Comparison of ENCODE assay signal across 8 cellular contexts in genomic region chr19:41821003-41821735, GRCh38. TPM values are rescaled to one million over a fixed set of nuclear protein-coding genes. Genes with fewer than 3 reads are reported as not detected.
DNase-seq lines count a peak whose midpoint lies in the region; ATAC-seq and TF ChIP-seq lines count a peak whose summit lies in the region.

No MANE protein-coding gene starts in this region.

- no peak overlapping the region for H3K27ac ChIP-seq in CD4-positive, alpha-beta memory T cell (ENCODE audit: low read depth, low read length)
- H3K27ac ChIP-seq in esophagus muscularis mucosa (replicated peaks in 1 of 4) (no peak overlapping the region), osteoblast (ENCODE audit: low read depth, low read length) (no peak overlapping the region)

- peaks cover 8 to 14% of the 10 kb centered on the region in 2 donors for H3K27me3 Mint-ChIP-seq in CD4-positive, alpha-beta memory T cell
- H3K27me3 Mint-ChIP-seq in activated CD4-positive, alpha-beta memory T cell treated with anti-CD3 and anti-CD28 coated beads for 36 hours = peaks cover 15% of the 10 kb centered on the region

- intact Hi-C loops in CD4-positive, alpha-beta memory T cell (cut with micrococcal nuclease) = loop anchor here (1.0 kb wide), 1 partner anchor 28 kb away; no protein-coding TSS in a partner anchor
- intact Hi-C loops in activated CD4-positive, alpha-beta memory T cell treated with anti-CD3 and anti-CD28 coated beads for 36 hours (cut with micrococcal nuclease) = loop anchor here (1.0 kb wide), 1 partner anchor 28 kb away; no protein-coding TSS in a partner anchor
- intact Hi-C loops in esophagus muscularis mucosa (cut with DNase I) = no loop called here

- ATAC-seq in HG03565 (IDR thresholded peaks at IDR 0.05; ENCODE audit: unreplicated experiment) = no peak

- H3K4me1 ChIP-seq in CD4-positive, alpha-beta memory T cell (ENCODE audit: insufficient read depth, low read length) = no peaks in the 10 kb centered on the region
- H3K4me1 ChIP-seq in esophagus muscularis mucosa (peaks cover 0 to 9% (median 3%) of the 10 kb centered on the region in 4 donors), osteoblast (ENCODE audit: insufficient read depth, low read length) (no peaks in the 10 kb centered on the region)

- no peaks in the 10 kb centered on the region for H3K9me3 ChIP-seq in CD4-positive, alpha-beta memory T cell (ENCODE audit: control insufficient read depth in 1 of 2, low read length in 2 of 2)
- H3K9me3 ChIP-seq in esophagus muscularis mucosa (no peaks in the 10 kb centered on the region), osteoblast (ENCODE audit: low read depth, low read length) (no peaks in the 10 kb centered on the region)

- no peak overlapping the region for H2AFZ ChIP-seq in osteoblast (ENCODE audit: low read length)

- peak; percentile 42 to 50 (median 50) for TF ChIP-seq CTCF in esophagus muscularis mucosa (IDR thresholded peaks at IDR 0.05)
- TF ChIP-seq CTCF in osteoblast (IDR thresholded peaks at IDR 0.05; ENCODE audit: extremely low read depth, low read depth, low read length) = peak; percentile 61

- POLR2A ChIA-PET in CD4-positive, alpha-beta memory T cell (lab: Charles Lee; ENCODE audit: partially characterized antibody) = no interaction called here
- POLR2A ChIA-PET in activated CD4-positive, alpha-beta memory T cell treated with anti-CD3 and anti-CD28 coated beads for 36 hours (lab: Charles Lee) = interaction anchor here (0.9 kb wide), 2 partner anchors 28 to 68 kb away, joined by 3 read pairs; no protein-coding TSS in a partner anchor

- no peaks in the 10 kb centered on the region for H3K9me3 Mint-ChIP-seq in CD4-positive, alpha-beta memory T cell
- no peaks in the 10 kb centered on the region for H3K9me3 Mint-ChIP-seq in activated CD4-positive, alpha-beta memory T cell treated with anti-CD3 and anti-CD28 coated beads for 36 hours

- H4K20me1 ChIP-seq in osteoblast (ENCODE audit: insufficient read depth, low read length) = no peaks in the 10 kb centered on the region

- H3K4me2 ChIP-seq in osteoblast (ENCODE audit: insufficient read depth, low read length) = no peak overlapping the region

- no peaks in the 10 kb centered on the region for H3K79me2 ChIP-seq in osteoblast (ENCODE audit: insufficient read depth, low read length)

- H3K27ac Mint-ChIP-seq in CD4-positive, alpha-beta memory T cell = peak overlapping the region in 1 of 7 donors; percentile 21
- H3K27ac Mint-ChIP-seq in activated CD4-positive, alpha-beta memory T cell treated with anti-CD3 and anti-CD28 coated beads for 36 hours = no peak overlapping the region

- no peak overlapping the region for H3K4me3 ChIP-seq in CD4-positive, alpha-beta memory T cell (ENCODE audit: low read length in 2 of 2)
- no peak overlapping the region for H3K4me3 ChIP-seq in esophagus muscularis mucosa
- H3K4me3 ChIP-seq in osteoblast (ENCODE audit: insufficient read depth, low read length) = no peak overlapping the region

- 41% methylated on average over 11 of the region's 12 CpGs for WGBS in esophagus muscularis mucosa

- no peak for TF ChIP-seq POLR2A in esophagus muscularis mucosa (IDR thresholded peaks at IDR 0.05; ENCODE audit: low read depth)

- H3K27me3 ChIP-seq in CD4-positive, alpha-beta memory T cell (ENCODE audit: insufficient read depth, low read length) = peaks cover 8% of the 10 kb centered on the region
- H3K27me3 ChIP-seq in esophagus muscularis mucosa (peaks cover 0 to 23% (median 0%) of the 10 kb centered on the region in 4 donors), osteoblast (ENCODE audit: insufficient read depth, low read length) (peaks cover 5% of the 10 kb centered on the region)

- no peak for TF ChIP-seq EP300 in esophagus muscularis mucosa (IDR thresholded peaks at IDR 0.05)

- H3K4me3 Mint-ChIP-seq in CD4-positive, alpha-beta memory T cell = no peak overlapping the region
- no peak overlapping the region for H3K4me3 Mint-ChIP-seq in activated CD4-positive, alpha-beta memory T cell treated with anti-CD3 and anti-CD28 coated beads for 36 hours

- no peaks in the 10 kb centered on the region for H3K36me3 ChIP-seq in CD4-positive, alpha-beta memory T cell (ENCODE audit: insufficient read depth, low read length)
- no peaks in the 10 kb centered on the region for H3K36me3 ChIP-seq in esophagus muscularis mucosa
- no peaks in the 10 kb centered on the region for H3K36me3 ChIP-seq in osteoblast (ENCODE audit: insufficient read depth, low read length)

- no peaks in the 10 kb centered on the region for H3K36me3 Mint-ChIP-seq in CD4-positive, alpha-beta memory T cell
- H3K36me3 Mint-ChIP-seq in activated CD4-positive, alpha-beta memory T cell treated with anti-CD3 and anti-CD28 coated beads for 36 hours = no peaks in the 10 kb centered on the region

- DNase-seq in CD4-positive, alpha-beta memory T cell = peak in 4 of 5 donors; percentile 45 to 59 (median 54)
- DNase-seq in HCEC 1CT = peak; percentile 28
- DNase-seq in NCI-H510A treated with DMSO at 0.1 percent for 48 hours (lab: John Stamatoyannopoulos, UW) = peak; percentile 88
- DNase-seq in activated CD4-positive, alpha-beta memory T cell treated with anti-CD3 and anti-CD28 coated beads for 36 hours = peak; percentile 53
- DNase-seq in esophagus muscularis mucosa (ENCODE audit: extremely low spot score) = no peak
- DNase-seq in osteoblast (ENCODE audit: insufficient read length, low spot score, missing footprints) = no peak
- no peak for DNase-seq in cerebellar nuclear complex (lab: John Stamatoyannopoulos, UW)

- peaks cover 0 to 3% (median 0%) of the 10 kb centered on the region in 4 donors for H3K4me1 Mint-ChIP-seq in CD4-positive, alpha-beta memory T cell
- no peaks in the 10 kb centered on the region for H3K4me1 Mint-ChIP-seq in activated CD4-positive, alpha-beta memory T cell treated with anti-CD3 and anti-CD28 coated beads for 36 hours (ENCODE audit: low read depth)

- CTCF ChIA-PET in CD4-positive, alpha-beta memory T cell (lab: Charles Lee; ENCODE audit: partially characterized antibody) = interaction anchor here (0.5 to 1.0 kb wide), 5 partner anchors 9 to 140 kb away, joined by 3 to 5 read pairs (median 3); no protein-coding TSS in a partner anchor
- CTCF ChIA-PET in activated CD4-positive, alpha-beta memory T cell treated with anti-CD3 and anti-CD28 coated beads for 36 hours (lab: Charles Lee) = interaction anchor here (0.9 to 7.3 kb wide), 13 partner anchors 15 to 1896 kb away, joined by 3 to 107 read pairs (median 4); partner anchors contain the start of gene CEACAM3

RNA-seq across cellular contexts. Expression of gene LYPD4, which starts 23.3 kb away (rescaled TPM):
- not detected for total RNA-seq in CD4-positive, alpha-beta memory T cell
- polyA plus RNA-seq in CD4-positive, alpha-beta memory T cell = not detected
- not detected for total RNA-seq in activated CD4-positive, alpha-beta memory T cell treated with anti-CD3 and anti-CD28 coated beads for 36 hours
- not detected for total RNA-seq in esophagus muscularis mucosa
- total RNA-seq in osteoblast = not detected in 2 replicates

RNA-seq across cellular contexts. Expression of gene DMRTC2, which starts 23.7 kb away (rescaled TPM):
- not detected for total RNA-seq in CD4-positive, alpha-beta memory T cell
- not detected for polyA plus RNA-seq in CD4-positive, alpha-beta memory T cell
- not detected for total RNA-seq in activated CD4-positive, alpha-beta memory T cell treated with anti-CD3 and anti-CD28 coated beads for 36 hours
- not detected for total RNA-seq in esophagus muscularis mucosa
- total RNA-seq in osteoblast = not detected in 2 replicates

RNA-seq across cellular contexts. Expression of gene CEACAM3, which starts 24.8 kb away (rescaled TPM):
- not detected for total RNA-seq in CD4-positive, alpha-beta memory T cell
- polyA plus RNA-seq in CD4-positive, alpha-beta memory T cell = not detected
- total RNA-seq in activated CD4-positive, alpha-beta memory T cell treated with anti-CD3 and anti-CD28 coated beads for 36 hours = not detected
- total RNA-seq in esophagus muscularis mucosa (under 1 TPM in 1 of 4 donors, not detected in 3; 0.26 TPM), osteoblast (not detected in 2 replicates)

RNA-seq across cellular contexts. Expression of gene RPS19, which starts 38.9 kb away (rescaled TPM):
- total RNA-seq in CD4-positive, alpha-beta memory T cell = 1,000 to 10,000 TPM; 3,807 to 4,015 TPM
- polyA plus RNA-seq in CD4-positive, alpha-beta memory T cell = 1,000 to 10,000 TPM; 4,853 to 7,200 TPM
- 1,000 to 10,000 TPM; 3,181 to 3,314 TPM for total RNA-seq in activated CD4-positive, alpha-beta memory T cell treated with anti-CD3 and anti-CD28 coated beads for 36 hours
- total RNA-seq in esophagus muscularis mucosa (1,000 to 10,000 TPM in 3 of 4 donors, 100 to 1,000 TPM in 1; 893 to 1,378 (median 1,179) TPM), osteoblast (486 and 791 TPM in 2 replicates)

RNA-seq across cellular contexts. Expression of gene CD79A, which starts 55.9 kb away (rescaled TPM):
- 1 to 10 TPM in 1 of 2 experiments, under 1 TPM in 1; 0.93 to 1.3 TPM for total RNA-seq in CD4-positive, alpha-beta memory T cell
- 10 to 100 TPM in 1 of 2 donors, 1 to 10 TPM in 1; 5.1 to 29.7 TPM for polyA plus RNA-seq in CD4-positive, alpha-beta memory T cell
- 1 to 10 TPM; 1.5 to 1.6 TPM for total RNA-seq in activated CD4-positive, alpha-beta memory T cell treated with anti-CD3 and anti-CD28 coated beads for 36 hours
- 1 to 10 TPM in 1 of 4 donors, under 1 TPM in 1, not detected in 2; 0.71 to 2.2 TPM for total RNA-seq in esophagus muscularis mucosa
- 0.36 TPM in 1 of 2 replicates, not detected in the other for total RNA-seq in osteoblast

Comparison
In these comparisons a context has a peak if more than half of its experiments do, and no peak if none do; other contexts are left out.
1. DNase-seq: peak in CD4-positive, alpha-beta memory T cell (4 of 5), HCEC 1CT (single experiment), NCI-H510A treated with DMSO at 0.1 percent for 48 hours (single experiment) and activated CD4-positive, alpha-beta memory T cell treated with anti-CD3 and anti-CD28 coated beads for 36 hours (single experiment); none in esophagus muscularis mucosa (single experiment), osteoblast (single experiment) and cerebellar nuclear complex (0 of 2).